Comparison of ENCODE assay signal across 18 cellular contexts in the genomic region with DNA sequence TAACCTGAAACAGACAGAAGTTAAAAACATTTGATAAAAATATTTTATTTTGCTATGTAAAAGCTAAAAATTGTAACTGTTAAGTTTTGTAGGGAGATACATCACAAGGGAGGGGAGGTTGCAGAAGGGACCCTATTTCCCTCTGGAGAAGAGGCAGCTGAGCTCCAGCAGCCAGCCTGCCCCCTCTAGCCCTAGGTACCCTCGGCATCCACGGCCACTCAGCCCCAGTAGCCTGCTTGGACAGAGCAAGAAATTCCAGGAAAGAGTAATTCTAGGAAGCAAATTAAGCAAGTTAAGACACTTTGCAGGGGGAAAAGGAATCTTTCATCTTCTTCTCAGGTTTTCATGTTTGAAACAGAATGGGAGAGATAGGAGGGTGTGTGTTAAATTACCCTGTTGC. TPM values are rescaled to one million over a fixed set of nuclear protein-coding genes. Genes with fewer than 3 reads are reported as not detected.
DNase-seq lines count a peak whose midpoint lies in the region; TF ChIP-seq lines count a peak whose summit lies in the region.
"Had no signal": no experiment of that assay in that cellular context is flagged by ENCODE, and none has a peak within 500 bp of the region (broad histone marks: within the 10 kb centered on the region; RNA-seq: fewer than 3 reads in every experiment).

No MANE protein-coding gene starts in this region.

- H3K27ac Mint-ChIP-seq in T-helper 2 cell treated with Interferon-gamma antibody and Interleukin-4, amounts not matched to agents 5 μg/mL and 100 μg/mL, for 36 hours, result no peak overlapping the region
- H3K27ac Mint-ChIP-seq: activated naive CD4-positive, alpha-beta T cell treated with anti-CD3 and anti-CD28 coated beads, Interleukin-2, amount 10 ng/mL, durations not matched to agents 7 days and 5 days had no signal

- H3K4me1 Mint-ChIP-seq in T-helper 2 cell treated with Interferon-gamma antibody and Interleukin-4, amounts not matched to agents 5 μg/mL and 100 μg/mL, for 36 hours (ENCODE audit: low read depth), result peaks cover under 1% of the 10 kb centered on the region

- in situ Hi-C loops in mammary epithelial cell (cut with MboI; ENCODE audit: low sequenced_read_pairs in 2 of 2), result no loop called here

- peak overlapping the region; percentile 65 for H3K9ac ChIP-seq in mammary epithelial cell (ENCODE audit: insufficient read depth, low read length)
- no peak overlapping the region for H3K9ac ChIP-seq in fibroblast of lung (ENCODE audit: insufficient read depth, low read length)
- H3K9ac ChIP-seq: BLaER1, KMS-11 had no signal

- H3K36me3 ChIP-seq in mammary epithelial cell (ENCODE audit: insufficient read depth, low read length) (no peaks in the 10 kb centered on the region), breast epithelium (no peaks in the 10 kb centered on the region), fibroblast of lung (ENCODE audit: control insufficient read depth, insufficient read depth, low read length) (no peaks in the 10 kb centered on the region), osteoblast (ENCODE audit: insufficient read depth, low read length) (no peaks in the 10 kb centered on the region)
- H3K36me3 ChIP-seq: BLaER1, stomach had no signal

- peaks cover 23% of the 10 kb centered on the region for H3K4me1 ChIP-seq in mammary epithelial cell (ENCODE audit: insufficient read depth, low read length)
- no peaks in the 10 kb centered on the region for H3K4me1 ChIP-seq in breast epithelium
- H3K4me1 ChIP-seq in fibroblast of lung (ENCODE audit: control insufficient read depth, extremely low read depth, insufficient read depth, low read length), result no peaks in the 10 kb centered on the region
- H3K4me1 ChIP-seq in osteoblast (ENCODE audit: insufficient read depth, low read length), result peaks cover 16% of the 10 kb centered on the region

- no peaks in the 10 kb centered on the region for H3K27me3 ChIP-seq in mammary epithelial cell (ENCODE audit: insufficient read depth, low read length)
- H3K27me3 ChIP-seq in breast epithelium, result no peaks in the 10 kb centered on the region
- H3K27me3 ChIP-seq in fibroblast of lung (ENCODE audit: control insufficient read depth, insufficient read depth, low read length), result no peaks in the 10 kb centered on the region
- H3K27me3 ChIP-seq in osteoblast (ENCODE audit: insufficient read depth, low read length), result no peaks in the 10 kb centered on the region

- no peak for TF ChIP-seq POLR2A in breast epithelium (IDR thresholded peaks at IDR 0.05)

- H3K9me3 ChIP-seq in mammary epithelial cell (replicated peaks; ENCODE audit: insufficient read depth, low read length) (no peaks in the 10 kb centered on the region), breast epithelium (no peaks in the 10 kb centered on the region), fibroblast of lung (ENCODE audit: control insufficient read depth, insufficient read depth, low read depth, low read length) (no peaks in the 10 kb centered on the region), osteoblast (ENCODE audit: low read depth, low read length) (no peaks in the 10 kb centered on the region)
- H3K9me3 ChIP-seq: A549, stomach had no signal

- intact Hi-C loops in mammary epithelial cell (cut with micrococcal nuclease) (loop anchor here (10.0 kb wide), 3 partner anchors 255 to 825 kb away; a partner anchor contains a TSS), breast epithelium (cut with DNase I; ENCODE audit: low total_unique reads) (no loop called here)

- no peaks in the 10 kb centered on the region for H3K9me3 Mint-ChIP-seq in T-helper 2 cell treated with Interferon-gamma antibody and Interleukin-4, amounts not matched to agents 5 μg/mL and 100 μg/mL, for 36 hours
- H3K9me3 Mint-ChIP-seq: activated naive CD4-positive, alpha-beta T cell treated with anti-CD3 and anti-CD28 coated beads, Interleukin-2, amount 10 ng/mL, durations not matched to agents 7 days and 5 days had no signal

- H2AFZ ChIP-seq in mammary epithelial cell (ENCODE audit: low read depth, low read length) (peak overlapping the region; percentile 41), fibroblast of lung (ENCODE audit: low read length) (no peak overlapping the region), osteoblast (ENCODE audit: low read length) (no peak overlapping the region)

- dilution Hi-C loops in mammary epithelial cell (cut with HindIII; ENCODE audit: low sequenced_read_pairs), result no loop called here

- H3K4me2 ChIP-seq in mammary epithelial cell (ENCODE audit: insufficient read depth, low read depth, low read length) (peak overlapping the region; percentile 98), fibroblast of lung (ENCODE audit: extremely low read depth, insufficient read depth, low read length) (peak overlapping the region; percentile 40), osteoblast (ENCODE audit: insufficient read depth, low read length) (peak overlapping the region; percentile 56)
- H3K4me2 ChIP-seq: A549, BLaER1, KMS-11 had no signal

- no peak overlapping the region for H3K4me3 Mint-ChIP-seq in T-helper 2 cell treated with Interferon-gamma antibody and Interleukin-4, amounts not matched to agents 5 μg/mL and 100 μg/mL, for 36 hours
- H3K4me3 Mint-ChIP-seq: activated naive CD4-positive, alpha-beta T cell treated with anti-CD3 and anti-CD28 coated beads, Interleukin-2, amount 10 ng/mL, durations not matched to agents 7 days and 5 days had no signal

- WGBS in mammary epithelial cell (ENCODE audit: low coverage, missing lambda C conversion rate), result 14% methylated on average over 2 of the region's 2 CpGs

- H3K79me2 ChIP-seq in mammary epithelial cell (ENCODE audit: insufficient read depth, low read length) (peaks cover 94% of the 10 kb centered on the region), fibroblast of lung (ENCODE audit: control insufficient read depth, insufficient read depth, low read length) (peaks cover 58% of the 10 kb centered on the region), osteoblast (ENCODE audit: insufficient read depth, low read length) (peaks cover 82% of the 10 kb centered on the region)

- H4K20me1 ChIP-seq in mammary epithelial cell (ENCODE audit: insufficient read depth, low read length) (no peaks in the 10 kb centered on the region), fibroblast of lung (ENCODE audit: control insufficient read depth, extremely low read depth, insufficient read depth, low read length) (no peaks in the 10 kb centered on the region), osteoblast (ENCODE audit: insufficient read depth, low read length) (peaks cover 5% of the 10 kb centered on the region)

- H3K36me3 Mint-ChIP-seq in T-helper 2 cell treated with Interferon-gamma antibody and Interleukin-4, amounts not matched to agents 5 μg/mL and 100 μg/mL, for 36 hours (ENCODE audit: low read depth), result no peaks in the 10 kb centered on the region
- H3K36me3 Mint-ChIP-seq: activated naive CD4-positive, alpha-beta T cell treated with anti-CD3 and anti-CD28 coated beads, Interleukin-2, amount 10 ng/mL, durations not matched to agents 7 days and 5 days had no signal

- H3K27me3 Mint-ChIP-seq in T-helper 2 cell treated with Interferon-gamma antibody and Interleukin-4, amounts not matched to agents 5 μg/mL and 100 μg/mL, for 36 hours (ENCODE audit: low read depth), result peaks cover 53% of the 10 kb centered on the region

- TF ChIP-seq CTCF in mammary epithelial cell (conservative IDR thresholded peaks at IDR 0.05 in 1 of 2, IDR thresholded peaks at IDR 0.05 in 1 of 2; ENCODE audit: extremely low read depth in 1 of 2, insufficient read depth in 1 of 2, low read depth in 1 of 2, low read length in 2 of 2), result no peak
- no peak for TF ChIP-seq CTCF in breast epithelium (IDR thresholded peaks at IDR 0.05)
- TF ChIP-seq CTCF in fibroblast of lung (conservative IDR thresholded peaks at IDR 0.05 in 1 of 2, IDR thresholded peaks at IDR 0.05 in 1 of 2; ENCODE audit: low read depth in 1 of 2, low read length in 2 of 2), result no peak
- no peak for TF ChIP-seq CTCF in osteoblast (IDR thresholded peaks at IDR 0.05; ENCODE audit: extremely low read depth, low read depth, low read length)

- DNase-seq in mammary epithelial cell (peak; percentile 35), breast epithelium (ENCODE audit: low spot score in 2 of 2) (no peak), fibroblast of lung (ENCODE audit: low read depth in 2 of 2) (no peak), osteoblast (ENCODE audit: insufficient read length, low spot score, missing footprints) (no peak), activated gamma-delta T cell treated with Interleukin-2 at 50 U/mL for 16 hours (no peak), NCI-H2081 treated with DMSO at 0.1 percent for 48 hours (lab: John Stamatoyannopoulos, UW) (no peak), DMS114 treated with DMSO at 0.1 percent for 48 hours (lab: John Stamatoyannopoulos, UW; ENCODE audit: unreplicated experiment) (no peak)
- DNase-seq in T-helper 2 cell treated with Interferon-gamma antibody and Interleukin-4, amounts not matched to agents 5 μg/mL and 100 μg/mL, for 36 hours (ENCODE audit: low spot score), result no peak
- DNase-seq: activated naive CD4-positive, alpha-beta T cell treated with anti-CD3 and anti-CD28 coated beads, Interleukin-2, amount 10 ng/mL, durations not matched to agents 7 days and 5 days; activated T-cell treated with anti-CD3 and anti-CD28 coated beads, Interleukin-2, amount 50 U/mL, for 48 hours; aorta; NCI-H187; stomach; T1000 had no signal

- no TSS peak for BruUV-seq in mammary epithelial cell (replicated peaks; lab: Mats Ljungman, UMichigan)

- CTCF ChIA-PET in mammary epithelial cell (lab: Charles Lee; ENCODE audit: low non-redundant PET), result no interaction called here

- H3K4me3 ChIP-seq in mammary epithelial cell (replicated peaks in 1 of 3; ENCODE audit: insufficient read depth in 1 of 3, low read depth in 2 of 3, low read length in 3 of 3) (peak overlapping the region; percentile 26 to 65 (median 33)), breast epithelium (peak overlapping the region in 1 of 3 donors; percentile 9), fibroblast of lung (replicated peaks in 1 of 4; ENCODE audit: control extremely low read depth in 1 of 4, insufficient read depth in 1 of 4, low read depth in 3 of 4, low read length in 4 of 4) (no peak overlapping the region), osteoblast (ENCODE audit: insufficient read depth, low read length) (no peak overlapping the region)
- H3K4me3 ChIP-seq: A549, BLaER1, SK-N-MC had no signal

- H3K27ac ChIP-seq in mammary epithelial cell (ENCODE audit: insufficient read depth, low read depth, low read length) (peak overlapping the region; percentile 74), breast epithelium (no peak overlapping the region), fibroblast of lung (ENCODE audit: insufficient read depth, low read length) (no peak overlapping the region), osteoblast (ENCODE audit: low read depth, low read length) (no peak overlapping the region)
- H3K27ac ChIP-seq: A549, BLaER1, KMS-11, SK-N-MC, stomach had no signal

RNA-seq across cellular contexts. Expression of a gene that starts 5.8 kb away (rescaled TPM):
- 10 to 100 TPM; 61.3 to 74.7 TPM for total RNA-seq in mammary epithelial cell
- polyA plus RNA-seq in mammary epithelial cell, result 37.1 TPM
- polyA minus RNA-seq in mammary epithelial cell, result 20.8 TPM
- 100 to 1,000 TPM in 1 of 3 donors, 10 to 100 TPM in 2; 90.7 to 107 (median 92.2) TPM for total RNA-seq in breast epithelium
- total RNA-seq in fibroblast of lung, result 93.2 and 106 TPM in 2 replicates
- polyA plus RNA-seq in fibroblast of lung, result 72.3 and 184 TPM in 2 replicates
- 43.4 and 92.7 TPM in 2 replicates for polyA plus RNA-seq in fibroblast of lung (2012)
- 17.9 and 19.9 TPM in 2 replicates for polyA minus RNA-seq in fibroblast of lung (ENCODE audit: low replicate concordance)
- total RNA-seq in osteoblast, result 59.8 and 60.8 TPM in 2 replicates

Comparison
In these comparisons a context has a peak if more than half of its experiments do, and no peak if none do; other contexts are left out.
1. H3K4me2 ChIP-seq: peak in every context shown above with its lines; median percentile 98 in mammary epithelial cell; 56 in osteoblast; 40 in fibroblast of lung.
2. H3K4me3 ChIP-seq: peak in mammary epithelial cell (3 of 3); none in fibroblast of lung (0 of 4) and osteoblast (single experiment).